Comparison of ENCODE assay signal across 2 cellular contexts in the genomic region with DNA sequence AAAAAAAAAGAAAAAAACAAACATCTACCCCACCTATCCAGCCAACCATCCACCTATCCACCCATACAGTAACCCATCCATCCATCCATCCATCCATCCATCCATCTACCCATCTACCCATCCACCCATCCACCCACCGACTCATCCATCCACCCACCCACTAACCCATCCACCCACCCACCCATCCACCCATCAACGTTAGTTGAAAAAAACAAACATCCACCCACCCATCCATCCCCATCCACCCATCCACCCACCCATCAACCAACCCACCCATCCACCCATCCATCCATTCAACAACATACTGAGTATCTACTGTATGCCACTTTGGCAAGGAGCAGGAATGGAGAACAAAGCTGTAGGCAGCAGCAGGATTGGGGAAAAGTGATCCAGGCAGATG.
TF ChIP-seq lines count a peak whose summit lies in the region.

No MANE protein-coding gene starts in this region.

TF ChIP-seq in HepG2, 621 proteins besides CTCF, POLR2A, EP300 and RAD21:
- TF ChIP-seq ISX (CRISPR knock-in tag; conservative IDR thresholded peaks at IDR 0.05) (no peak), KDM3A (CRISPR knock-in tag; IDR thresholded peaks at IDR 0.05; ENCODE audit: low read depth) (no peak), ETS1 (CRISPR knock-in tag; IDR thresholded peaks at IDR 0.05) (no peak), ERF (CRISPR knock-in tag; IDR thresholded peaks at IDR 0.05) (no peak), ZNF362 (CRISPR knock-in tag; IDR thresholded peaks at IDR 0.05; ENCODE audit: borderline replicate concordance) (no peak), SRSF9 (IDR thresholded peaks at IDR 0.05; ENCODE audit: borderline replicate concordance, insufficient read depth, low read depth, low read length, poor library complexity, severe bottlenecking) (no peak), SOX13 (IDR thresholded peaks at IDR 0.05) (no peak), SOX13 (CRISPR knock-in tag; conservative IDR thresholded peaks at IDR 0.05 in 1 of 2, IDR thresholded peaks at IDR 0.05 in 1 of 2) (no peak), HNRNPK (IDR thresholded peaks at IDR 0.05; ENCODE audit: low read depth, low read length, poor library complexity, severe bottlenecking) (no peak), NCOA2 (CRISPR knock-in tag; IDR thresholded peaks at IDR 0.05) (no peak), ZNF260 (CRISPR knock-in tag; IDR thresholded peaks at IDR 0.05; ENCODE audit: borderline replicate concordance, low read depth) (no peak), ZNF780A (CRISPR knock-in tag; IDR thresholded peaks at IDR 0.05) (no peak), HNRNPL (IDR thresholded peaks at IDR 0.05; ENCODE audit: low read depth, low read length) (no peak), ZNF619 (CRISPR knock-in tag; IDR thresholded peaks at IDR 0.05) (no peak), ZSCAN25 (CRISPR knock-in tag; IDR thresholded peaks at IDR 0.05) (no peak), PAX8 (CRISPR knock-in tag; IDR thresholded peaks at IDR 0.05; ENCODE audit: borderline replicate concordance) (no peak)
- TF ChIP-seq, protein P1, sequence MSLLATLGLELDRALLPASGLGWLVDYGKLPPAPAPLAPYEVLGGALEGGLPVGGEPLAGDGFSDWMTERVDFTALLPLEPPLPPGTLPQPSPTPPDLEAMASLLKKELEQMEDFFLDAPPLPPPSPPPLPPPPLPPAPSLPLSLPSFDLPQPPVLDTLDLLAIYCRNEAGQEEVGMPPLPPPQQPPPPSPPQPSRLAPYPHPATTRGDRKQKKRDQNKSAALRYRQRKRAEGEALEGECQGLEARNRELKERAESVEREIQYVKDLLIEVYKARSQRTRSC (CRISPR knock-in tag; IDR thresholded peaks at IDR 0.05; ENCODE audit: low read depth): no peak
- TF ChIP-seq, protein P2, sequence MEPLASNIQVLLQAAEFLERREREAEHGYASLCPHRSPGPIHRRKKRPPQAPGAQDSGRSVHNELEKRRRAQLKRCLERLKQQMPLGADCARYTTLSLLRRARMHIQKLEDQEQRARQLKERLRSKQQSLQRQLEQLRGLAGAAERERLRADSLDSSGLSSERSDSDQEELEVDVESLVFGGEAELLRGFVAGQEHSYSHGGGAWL (CRISPR knock-in tag; IDR thresholded peaks at IDR 0.05): no peak
- TF ChIP-seq, protein P3, sequence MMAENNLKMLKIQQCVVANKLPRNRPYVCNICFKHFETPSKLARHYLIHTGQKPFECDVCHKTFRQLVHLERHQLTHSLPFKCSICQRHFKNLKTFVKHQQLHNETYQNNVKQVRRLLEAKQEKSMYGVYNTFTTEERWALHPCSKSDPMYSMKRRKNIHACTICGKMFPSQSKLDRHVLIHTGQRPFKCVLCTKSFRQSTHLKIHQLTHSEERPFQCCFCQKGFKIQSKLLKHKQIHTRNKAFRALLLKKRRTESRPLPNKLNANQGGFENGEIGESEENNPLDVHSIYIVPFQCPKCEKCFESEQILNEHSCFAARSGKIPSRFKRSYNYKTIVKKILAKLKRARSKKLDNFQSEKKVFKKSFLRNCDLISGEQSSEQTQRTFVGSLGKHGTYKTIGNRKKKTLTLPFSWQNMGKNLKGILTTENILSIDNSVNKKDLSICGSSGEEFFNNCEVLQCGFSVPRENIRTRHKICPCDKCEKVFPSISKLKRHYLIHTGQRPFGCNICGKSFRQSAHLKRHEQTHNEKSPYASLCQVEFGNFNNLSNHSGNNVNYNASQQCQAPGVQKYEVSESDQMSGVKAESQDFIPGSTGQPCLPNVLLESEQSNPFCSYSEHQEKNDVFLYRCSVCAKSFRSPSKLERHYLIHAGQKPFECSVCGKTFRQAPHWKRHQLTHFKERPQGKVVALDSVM (CRISPR knock-in tag; IDR thresholded peaks at IDR 0.05): no peak
- TF ChIP-seq, protein P4, sequence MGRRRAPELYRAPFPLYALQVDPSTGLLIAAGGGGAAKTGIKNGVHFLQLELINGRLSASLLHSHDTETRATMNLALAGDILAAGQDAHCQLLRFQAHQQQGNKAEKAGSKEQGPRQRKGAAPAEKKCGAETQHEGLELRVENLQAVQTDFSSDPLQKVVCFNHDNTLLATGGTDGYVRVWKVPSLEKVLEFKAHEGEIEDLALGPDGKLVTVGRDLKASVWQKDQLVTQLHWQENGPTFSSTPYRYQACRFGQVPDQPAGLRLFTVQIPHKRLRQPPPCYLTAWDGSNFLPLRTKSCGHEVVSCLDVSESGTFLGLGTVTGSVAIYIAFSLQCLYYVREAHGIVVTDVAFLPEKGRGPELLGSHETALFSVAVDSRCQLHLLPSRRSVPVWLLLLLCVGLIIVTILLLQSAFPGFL (CRISPR knock-in tag; IDR thresholded peaks at IDR 0.05): no peak

TF ChIP-seq in IMR-90, 13 proteins besides CTCF, POLR2A, EP300 and RAD21:
- no peak for TF ChIP-seq NFE2L2 (IDR thresholded peaks at IDR 0.05; ENCODE audit: low read depth, low read length)
- no peak for TF ChIP-seq SMC3 (IDR thresholded peaks at IDR 0.05; ENCODE audit: low read depth, low read length)
- TF ChIP-seq RCOR1 (IDR thresholded peaks at IDR 0.05; ENCODE audit: insufficient replicate concordance, low read length): no peak
- no peak for TF ChIP-seq FOS (IDR thresholded peaks at IDR 0.05; ENCODE audit: low read depth, low read length)
- TF ChIP-seq ELK1 (IDR thresholded peaks at IDR 0.05; ENCODE audit: borderline replicate concordance, low read depth, low read length): no peak
- TF ChIP-seq BHLHE40 (IDR thresholded peaks at IDR 0.05; ENCODE audit: low read depth, low read length): no peak
- no peak for TF ChIP-seq MAZ (IDR thresholded peaks at IDR 0.05; ENCODE audit: borderline replicate concordance, low read depth, low read length)
- TF ChIP-seq RFX5 (IDR thresholded peaks at IDR 0.05; ENCODE audit: low read depth, low read length): no peak
- no peak for TF ChIP-seq MXI1 (IDR thresholded peaks at IDR 0.05; ENCODE audit: borderline replicate concordance, low read depth, low read length)
- no peak for TF ChIP-seq USF2 (IDR thresholded peaks at IDR 0.05; ENCODE audit: low read depth, low read length)
- no peak for TF ChIP-seq CHD1 (IDR thresholded peaks at IDR 0.05; ENCODE audit: low read depth, low read length)
